In the genomic region with DNA sequence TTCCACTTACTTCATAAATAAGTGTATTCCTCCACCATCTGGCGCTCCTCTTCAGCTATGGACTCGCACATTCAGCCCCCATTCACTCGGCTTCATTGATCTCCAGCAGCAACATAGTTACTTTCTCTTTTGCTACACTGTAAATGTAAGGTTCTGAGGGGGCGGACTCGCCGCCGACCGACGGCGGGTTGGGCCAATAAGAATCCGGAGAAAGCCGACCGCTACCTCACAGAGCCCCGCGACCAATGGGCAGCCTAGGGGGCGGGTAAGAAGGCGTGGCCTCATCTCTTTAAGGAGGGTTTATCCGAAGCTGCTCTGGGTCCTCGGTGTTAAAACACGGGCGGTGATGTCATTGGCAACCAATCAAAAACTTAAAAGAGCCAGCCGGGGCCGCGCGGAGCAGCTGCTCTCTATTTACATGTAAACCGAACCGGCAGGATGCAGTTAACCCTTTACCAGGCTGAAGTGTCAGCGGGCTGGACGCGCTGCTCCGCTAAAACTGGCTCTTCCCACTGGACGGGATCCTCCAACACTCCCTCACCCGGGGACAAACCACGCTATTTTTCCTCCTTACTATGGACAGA, we compare ENCODE assay signal across 1 cellular context.
TF ChIP-seq lines count a peak whose summit lies in the region.

TSS of gene DUSP10 (minus strand) at position 119 of the 584 bp plus-strand sequence. CDS start 2,345 bp downstream, outside the sequence.

TF ChIP-seq in GM23338, 12 proteins besides CTCF, POLR2A, EP300 and RAD21:
- TF ChIP-seq REST (IDR thresholded peaks at IDR 0.05; ENCODE audit: unreplicated experiment), result no peak
- TF ChIP-seq ZNF114 (CRISPR knock-in tag; IDR thresholded peaks at IDR 0.05), result no peak
- no peak for TF ChIP-seq JUNB (IDR thresholded peaks at IDR 0.05; ENCODE audit: unreplicated experiment)
- no peak for TF ChIP-seq EZH2 (IDR thresholded peaks at IDR 0.05; ENCODE audit: low read depth, unreplicated experiment)
- TF ChIP-seq POLR2AphosphoS5 (IDR thresholded peaks at IDR 0.05; ENCODE audit: low read depth), result peak; percentile 51; the same call in 1 of the 2 replicates
- TF ChIP-seq, protein P1, sequence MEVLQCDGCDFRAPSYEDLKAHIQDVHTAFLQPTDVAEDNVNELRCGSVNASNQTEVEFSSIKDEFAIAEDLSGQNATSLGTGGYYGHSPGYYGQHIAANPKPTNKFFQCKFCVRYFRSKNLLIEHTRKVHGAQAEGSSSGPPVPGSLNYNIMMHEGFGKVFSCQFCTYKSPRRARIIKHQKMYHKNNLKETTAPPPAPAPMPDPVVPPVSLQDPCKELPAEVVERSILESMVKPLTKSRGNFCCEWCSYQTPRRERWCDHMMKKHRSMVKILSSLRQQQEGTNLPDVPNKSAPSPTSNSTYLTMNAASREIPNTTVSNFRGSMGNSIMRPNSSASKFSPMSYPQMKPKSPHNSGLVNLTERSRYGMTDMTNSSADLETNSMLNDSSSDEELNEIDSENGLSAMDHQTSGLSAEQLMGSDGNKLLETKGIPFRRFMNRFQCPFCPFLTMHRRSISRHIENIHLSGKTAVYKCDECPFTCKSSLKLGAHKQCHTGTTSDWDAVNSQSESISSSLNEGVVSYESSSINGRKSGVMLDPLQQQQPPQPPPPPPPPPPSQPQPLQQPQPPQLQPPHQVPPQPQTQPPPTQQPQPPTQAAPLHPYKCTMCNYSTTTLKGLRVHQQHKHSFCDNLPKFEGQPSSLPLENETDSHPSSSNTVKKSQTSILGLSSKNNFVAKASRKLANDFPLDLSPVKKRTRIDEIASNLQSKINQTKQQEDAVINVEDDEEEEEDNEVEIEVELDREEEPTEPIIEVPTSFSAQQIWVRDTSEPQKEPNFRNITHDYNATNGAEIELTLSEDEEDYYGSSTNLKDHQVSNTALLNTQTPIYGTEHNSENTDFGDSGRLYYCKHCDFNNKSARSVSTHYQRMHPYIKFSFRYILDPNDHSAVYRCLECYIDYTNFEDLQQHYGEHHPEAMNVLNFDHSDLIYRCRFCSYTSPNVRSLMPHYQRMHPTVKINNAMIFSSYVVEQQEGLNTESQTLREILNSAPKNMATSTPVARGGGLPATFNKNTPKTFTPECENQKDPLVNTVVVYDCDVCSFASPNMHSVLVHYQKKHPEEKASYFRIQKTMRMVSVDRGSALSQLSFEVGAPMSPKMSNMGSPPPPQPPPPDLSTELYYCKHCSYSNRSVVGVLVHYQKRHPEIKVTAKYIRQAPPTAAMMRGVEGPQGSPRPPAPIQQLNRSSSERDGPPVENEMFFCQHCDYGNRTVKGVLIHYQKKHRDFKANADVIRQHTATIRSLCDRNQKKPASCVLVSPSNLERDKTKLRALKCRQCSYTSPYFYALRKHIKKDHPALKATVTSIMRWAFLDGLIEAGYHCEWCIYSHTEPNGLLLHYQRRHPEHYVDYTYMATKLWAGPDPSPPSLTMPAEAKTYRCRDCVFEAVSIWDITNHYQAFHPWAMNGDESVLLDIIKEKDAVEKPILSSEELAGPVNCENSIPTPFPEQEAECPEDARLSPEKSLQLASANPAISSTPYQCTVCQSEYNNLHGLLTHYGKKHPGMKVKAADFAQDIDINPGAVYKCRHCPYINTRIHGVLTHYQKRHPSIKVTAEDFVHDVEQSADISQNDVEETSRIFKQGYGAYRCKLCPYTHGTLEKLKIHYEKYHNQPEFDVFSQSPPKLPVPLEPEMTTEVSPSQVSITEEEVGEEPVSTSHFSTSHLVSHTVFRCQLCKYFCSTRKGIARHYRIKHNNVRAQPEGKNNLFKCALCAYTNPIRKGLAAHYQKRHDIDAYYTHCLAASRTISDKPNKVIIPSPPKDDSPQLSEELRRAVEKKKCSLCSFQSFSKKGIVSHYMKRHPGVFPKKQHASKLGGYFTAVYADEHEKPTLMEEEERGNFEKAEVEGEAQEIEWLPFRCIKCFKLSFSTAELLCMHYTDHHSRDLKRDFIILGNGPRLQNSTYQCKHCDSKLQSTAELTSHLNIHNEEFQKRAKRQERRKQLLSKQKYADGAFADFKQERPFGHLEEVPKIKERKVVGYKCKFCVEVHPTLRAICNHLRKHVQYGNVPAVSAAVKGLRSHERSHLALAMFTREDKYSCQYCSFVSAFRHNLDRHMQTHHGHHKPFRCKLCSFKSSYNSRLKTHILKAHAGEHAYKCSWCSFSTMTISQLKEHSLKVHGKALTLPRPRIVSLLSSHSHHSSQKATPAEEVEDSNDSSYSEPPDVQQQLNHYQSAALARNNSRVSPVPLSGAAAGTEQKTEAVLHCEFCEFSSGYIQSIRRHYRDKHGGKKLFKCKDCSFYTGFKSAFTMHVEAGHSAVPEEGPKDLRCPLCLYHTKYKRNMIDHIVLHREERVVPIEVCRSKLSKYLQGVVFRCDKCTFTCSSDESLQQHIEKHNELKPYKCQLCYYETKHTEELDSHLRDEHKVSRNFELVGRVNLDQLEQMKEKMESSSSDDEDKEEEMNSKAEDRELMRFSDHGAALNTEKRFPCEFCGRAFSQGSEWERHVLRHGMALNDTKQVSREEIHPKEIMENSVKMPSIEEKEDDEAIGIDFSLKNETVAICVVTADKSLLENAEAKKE (CRISPR knock-in tag; IDR thresholded peaks at IDR 0.05), result no peak
- no peak for TF ChIP-seq ETS1 (IDR thresholded peaks at IDR 0.05)
- TF ChIP-seq STAT1 (IDR thresholded peaks at IDR 0.05; ENCODE audit: unreplicated experiment), result no peak
- no peak for TF ChIP-seq EZH2phosphoT487 (IDR thresholded peaks at IDR 0.05; ENCODE audit: unreplicated experiment)
- TF ChIP-seq NANOG (IDR thresholded peaks at IDR 0.05; ENCODE audit: borderline replicate concordance), result no peak
- TF ChIP-seq CREB1 (CRISPR knock-in tag; IDR thresholded peaks at IDR 0.05; ENCODE audit: low read depth), result peak; percentile 70
TF ChIP-seq in GM23338: peak in this region for 2.
